ENCODE assay signal across 1 cellular context in the genomic region with DNA sequence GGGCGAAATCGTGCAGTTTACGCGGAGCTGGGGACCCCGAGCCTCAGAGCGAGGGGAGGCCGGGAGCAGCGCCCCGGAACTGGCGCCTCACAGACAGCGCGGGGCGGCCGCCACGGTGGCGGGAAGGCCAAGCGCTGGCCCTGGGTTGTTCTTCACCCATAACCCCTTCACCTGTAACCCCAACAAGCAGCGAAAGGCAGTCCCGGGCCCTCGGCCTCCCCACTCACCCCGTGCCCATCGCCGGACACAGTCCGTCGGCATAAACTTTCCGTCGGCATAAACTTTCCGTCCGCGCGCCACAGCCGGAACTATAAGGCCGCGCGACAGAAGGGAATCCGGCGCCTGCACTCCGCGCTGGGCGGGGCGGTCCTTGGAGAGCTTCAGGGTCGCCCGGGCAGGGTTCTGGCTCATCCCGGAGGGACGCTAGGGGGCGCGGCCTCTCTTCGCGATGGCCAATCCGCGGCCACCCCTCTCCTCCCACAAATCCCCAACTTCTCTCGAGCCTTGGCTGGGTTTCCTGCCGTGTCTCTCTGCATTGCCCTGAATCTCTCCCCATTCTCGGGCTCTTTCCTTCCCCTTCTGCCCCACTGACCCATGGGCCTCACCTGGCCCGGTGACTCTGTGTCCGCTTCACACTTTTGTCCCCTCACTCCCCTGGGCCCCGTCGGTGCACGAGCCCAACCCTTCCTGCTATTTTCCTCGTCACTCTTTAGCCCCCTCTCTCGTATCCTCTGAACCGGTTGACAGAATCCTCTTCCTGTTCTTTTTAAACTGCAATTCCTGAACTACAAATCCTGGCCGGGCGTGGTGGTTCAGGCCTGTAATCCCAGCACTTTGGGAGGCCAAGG.
TF ChIP-seq lines count a peak whose summit lies in the region.

A gene (minus strand): TSS at position 261 of the 848 bp plus-strand sequence. CDS start 3,751 bp downstream, outside the sequence.

TF ChIP-seq in HepG2, 621 proteins besides CTCF, POLR2A, EP300 and RAD21 (continued from another document and continues in another):
- TF ChIP-seq CHD2 (IDR thresholded peaks at IDR 0.05; ENCODE audit: low read depth, low read length), result peak; percentile 57; the same call in 1 of the 2 replicates
- peak; percentile 71 for TF ChIP-seq NFYB (CRISPR knock-in tag; IDR thresholded peaks at IDR 0.05)
- 0 out of 2 replicates have a peak, but pooled peaks have one; percentile 75 for TF ChIP-seq SMYD3 (CRISPR knock-in tag; IDR thresholded peaks at IDR 0.05)
- TF ChIP-seq, protein P1, sequence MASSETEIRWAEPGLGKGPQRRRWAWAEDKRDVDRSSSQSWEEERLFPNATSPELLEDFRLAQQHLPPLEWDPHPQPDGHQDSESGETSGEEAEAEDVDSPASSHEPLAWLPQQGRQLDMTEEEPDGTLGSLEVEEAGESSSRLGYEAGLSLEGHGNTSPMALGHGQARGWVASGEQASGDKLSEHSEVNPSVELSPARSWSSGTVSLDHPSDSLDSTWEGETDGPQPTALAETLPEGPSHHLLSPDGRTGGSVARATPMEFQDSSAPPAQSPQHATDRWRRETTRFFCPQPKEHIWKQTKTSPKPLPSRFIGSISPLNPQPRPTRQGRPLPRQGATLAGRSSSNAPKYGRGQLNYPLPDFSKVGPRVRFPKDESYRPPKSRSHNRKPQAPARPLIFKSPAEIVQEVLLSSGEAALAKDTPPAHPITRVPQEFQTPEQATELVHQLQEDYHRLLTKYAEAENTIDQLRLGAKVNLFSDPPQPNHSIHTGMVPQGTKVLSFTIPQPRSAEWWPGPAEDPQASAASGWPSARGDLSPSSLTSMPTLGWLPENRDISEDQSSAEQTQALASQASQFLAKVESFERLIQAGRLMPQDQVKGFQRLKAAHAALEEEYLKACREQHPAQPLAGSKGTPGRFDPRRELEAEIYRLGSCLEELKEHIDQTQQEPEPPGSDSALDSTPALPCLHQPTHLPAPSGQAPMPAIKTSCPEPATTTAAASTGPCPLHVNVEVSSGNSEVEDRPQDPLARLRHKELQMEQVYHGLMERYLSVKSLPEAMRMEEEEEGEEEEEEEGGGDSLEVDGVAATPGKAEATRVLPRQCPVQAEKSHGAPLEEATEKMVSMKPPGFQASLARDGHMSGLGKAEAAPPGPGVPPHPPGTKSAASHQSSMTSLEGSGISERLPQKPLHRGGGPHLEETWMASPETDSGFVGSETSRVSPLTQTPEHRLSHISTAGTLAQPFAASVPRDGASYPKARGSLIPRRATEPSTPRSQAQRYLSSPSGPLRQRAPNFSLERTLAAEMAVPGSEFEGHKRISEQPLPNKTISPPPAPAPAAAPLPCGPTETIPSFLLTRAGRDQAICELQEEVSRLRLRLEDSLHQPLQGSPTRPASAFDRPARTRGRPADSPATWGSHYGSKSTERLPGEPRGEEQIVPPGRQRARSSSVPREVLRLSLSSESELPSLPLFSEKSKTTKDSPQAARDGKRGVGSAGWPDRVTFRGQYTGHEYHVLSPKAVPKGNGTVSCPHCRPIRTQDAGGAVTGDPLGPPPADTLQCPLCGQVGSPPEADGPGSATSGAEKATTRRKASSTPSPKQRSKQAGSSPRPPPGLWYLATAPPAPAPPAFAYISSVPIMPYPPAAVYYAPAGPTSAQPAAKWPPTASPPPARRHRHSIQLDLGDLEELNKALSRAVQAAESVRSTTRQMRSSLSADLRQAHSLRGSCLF (CRISPR knock-in tag; IDR thresholded peaks at IDR 0.05; ENCODE audit: borderline replicate concordance), result no peak; the same call in 1 of the 2 replicates
- TF ChIP-seq HMGA1 (CRISPR knock-in tag; conservative IDR thresholded peaks at IDR 0.05), result no peak
- 0 out of 2 replicates have a peak, but pooled peaks have one; percentile 11 for TF ChIP-seq ZNF296 (CRISPR knock-in tag; conservative IDR thresholded peaks at IDR 0.05)
- peak; percentile 66; the same call in 1 of the 2 replicates for TF ChIP-seq ZIK1 (CRISPR knock-in tag; IDR thresholded peaks at IDR 0.05; ENCODE audit: borderline replicate concordance, low read depth)
- TF ChIP-seq, protein P2, sequence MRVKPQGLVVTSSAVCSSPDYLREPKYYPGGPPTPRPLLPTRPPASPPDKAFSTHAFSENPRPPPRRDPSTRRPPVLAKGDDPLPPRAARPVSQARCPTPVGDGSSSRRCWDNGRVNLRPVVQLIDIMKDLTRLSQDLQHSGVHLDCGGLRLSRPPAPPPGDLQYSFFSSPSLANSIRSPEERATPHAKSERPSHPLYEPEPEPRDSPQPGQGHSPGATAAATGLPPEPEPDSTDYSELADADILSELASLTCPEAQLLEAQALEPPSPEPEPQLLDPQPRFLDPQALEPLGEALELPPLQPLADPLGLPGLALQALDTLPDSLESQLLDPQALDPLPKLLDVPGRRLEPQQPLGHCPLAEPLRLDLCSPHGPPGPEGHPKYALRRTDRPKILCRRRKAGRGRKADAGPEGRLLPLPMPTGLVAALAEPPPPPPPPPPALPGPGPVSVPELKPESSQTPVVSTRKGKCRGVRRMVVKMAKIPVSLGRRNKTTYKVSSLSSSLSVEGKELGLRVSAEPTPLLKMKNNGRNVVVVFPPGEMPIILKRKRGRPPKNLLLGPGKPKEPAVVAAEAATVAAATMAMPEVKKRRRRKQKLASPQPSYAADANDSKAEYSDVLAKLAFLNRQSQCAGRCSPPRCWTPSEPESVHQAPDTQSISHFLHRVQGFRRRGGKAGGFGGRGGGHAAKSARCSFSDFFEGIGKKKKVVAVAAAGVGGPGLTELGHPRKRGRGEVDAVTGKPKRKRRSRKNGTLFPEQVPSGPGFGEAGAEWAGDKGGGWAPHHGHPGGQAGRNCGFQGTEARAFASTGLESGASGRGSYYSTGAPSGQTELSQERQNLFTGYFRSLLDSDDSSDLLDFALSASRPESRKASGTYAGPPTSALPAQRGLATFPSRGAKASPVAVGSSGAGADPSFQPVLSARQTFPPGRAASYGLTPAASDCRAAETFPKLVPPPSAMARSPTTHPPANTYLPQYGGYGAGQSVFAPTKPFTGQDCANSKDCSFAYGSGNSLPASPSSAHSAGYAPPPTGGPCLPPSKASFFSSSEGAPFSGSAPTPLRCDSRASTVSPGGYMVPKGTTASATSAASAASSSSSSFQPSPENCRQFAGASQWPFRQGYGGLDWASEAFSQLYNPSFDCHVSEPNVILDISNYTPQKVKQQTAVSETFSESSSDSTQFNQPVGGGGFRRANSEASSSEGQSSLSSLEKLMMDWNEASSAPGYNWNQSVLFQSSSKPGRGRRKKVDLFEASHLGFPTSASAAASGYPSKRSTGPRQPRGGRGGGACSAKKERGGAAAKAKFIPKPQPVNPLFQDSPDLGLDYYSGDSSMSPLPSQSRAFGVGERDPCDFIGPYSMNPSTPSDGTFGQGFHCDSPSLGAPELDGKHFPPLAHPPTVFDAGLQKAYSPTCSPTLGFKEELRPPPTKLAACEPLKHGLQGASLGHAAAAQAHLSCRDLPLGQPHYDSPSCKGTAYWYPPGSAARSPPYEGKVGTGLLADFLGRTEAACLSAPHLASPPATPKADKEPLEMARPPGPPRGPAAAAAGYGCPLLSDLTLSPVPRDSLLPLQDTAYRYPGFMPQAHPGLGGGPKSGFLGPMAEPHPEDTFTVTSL (CRISPR knock-in tag; IDR thresholded peaks at IDR 0.05; ENCODE audit: borderline replicate concordance), result peak; percentile 83; the same call in 1 of the 2 replicates
- peak; percentile 57 for TF ChIP-seq SRSF1 (optimal IDR thresholded peaks at IDR 0.05; ENCODE audit: low read depth, low read length)
- peak; percentile 82; the same call in 1 of the 2 replicates for TF ChIP-seq REPIN1 (CRISPR knock-in tag; IDR thresholded peaks at IDR 0.05; ENCODE audit: borderline replicate concordance, low read depth)
- peak; percentile 94 for TF ChIP-seq PHF20 (CRISPR knock-in tag; IDR thresholded peaks at IDR 0.05)
- peak; percentile 87; the same call in 1 of the 2 replicates for TF ChIP-seq ZKSCAN8 (CRISPR knock-in tag; IDR thresholded peaks at IDR 0.05; ENCODE audit: borderline replicate concordance)
- no peak for TF ChIP-seq TRIM24 (CRISPR knock-in tag; IDR thresholded peaks at IDR 0.05)
- no peak; the same call in 1 of the 2 replicates for TF ChIP-seq NCOA1 (CRISPR knock-in tag; IDR thresholded peaks at IDR 0.05)
- TF ChIP-seq, protein P3, sequence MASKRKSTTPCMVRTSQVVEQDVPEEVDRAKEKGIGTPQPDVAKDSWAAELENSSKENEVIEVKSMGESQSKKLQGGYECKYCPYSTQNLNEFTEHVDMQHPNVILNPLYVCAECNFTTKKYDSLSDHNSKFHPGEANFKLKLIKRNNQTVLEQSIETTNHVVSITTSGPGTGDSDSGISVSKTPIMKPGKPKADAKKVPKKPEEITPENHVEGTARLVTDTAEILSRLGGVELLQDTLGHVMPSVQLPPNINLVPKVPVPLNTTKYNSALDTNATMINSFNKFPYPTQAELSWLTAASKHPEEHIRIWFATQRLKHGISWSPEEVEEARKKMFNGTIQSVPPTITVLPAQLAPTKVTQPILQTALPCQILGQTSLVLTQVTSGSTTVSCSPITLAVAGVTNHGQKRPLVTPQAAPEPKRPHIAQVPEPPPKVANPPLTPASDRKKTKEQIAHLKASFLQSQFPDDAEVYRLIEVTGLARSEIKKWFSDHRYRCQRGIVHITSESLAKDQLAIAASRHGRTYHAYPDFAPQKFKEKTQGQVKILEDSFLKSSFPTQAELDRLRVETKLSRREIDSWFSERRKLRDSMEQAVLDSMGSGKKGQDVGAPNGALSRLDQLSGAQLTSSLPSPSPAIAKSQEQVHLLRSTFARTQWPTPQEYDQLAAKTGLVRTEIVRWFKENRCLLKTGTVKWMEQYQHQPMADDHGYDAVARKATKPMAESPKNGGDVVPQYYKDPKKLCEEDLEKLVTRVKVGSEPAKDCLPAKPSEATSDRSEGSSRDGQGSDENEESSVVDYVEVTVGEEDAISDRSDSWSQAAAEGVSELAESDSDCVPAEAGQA (IDR thresholded peaks at IDR 0.05; ENCODE audit: low read depth), result peak; percentile 61; the same call in 1 of the 2 replicates
- TF ChIP-seq, protein P3 (CRISPR knock-in tag; IDR thresholded peaks at IDR 0.05; ENCODE audit: borderline replicate concordance), result no peak
- TF ChIP-seq, protein P4, sequence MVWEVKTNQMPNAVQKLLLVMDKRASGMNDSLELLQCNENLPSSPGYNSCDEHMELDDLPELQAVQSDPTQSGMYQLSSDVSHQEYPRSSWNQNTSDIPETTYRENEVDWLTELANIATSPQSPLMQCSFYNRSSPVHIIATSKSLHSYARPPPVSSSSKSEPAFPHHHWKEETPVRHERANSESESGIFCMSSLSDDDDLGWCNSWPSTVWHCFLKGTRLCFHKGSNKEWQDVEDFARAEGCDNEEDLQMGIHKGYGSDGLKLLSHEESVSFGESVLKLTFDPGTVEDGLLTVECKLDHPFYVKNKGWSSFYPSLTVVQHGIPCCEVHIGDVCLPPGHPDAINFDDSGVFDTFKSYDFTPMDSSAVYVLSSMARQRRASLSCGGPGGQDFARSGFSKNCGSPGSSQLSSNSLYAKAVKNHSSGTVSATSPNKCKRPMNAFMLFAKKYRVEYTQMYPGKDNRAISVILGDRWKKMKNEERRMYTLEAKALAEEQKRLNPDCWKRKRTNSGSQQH (CRISPR knock-in tag; IDR thresholded peaks at IDR 0.05; ENCODE audit: low read depth), result peak; percentile 96
- TF ChIP-seq ZNF83 (CRISPR knock-in tag; IDR thresholded peaks at IDR 0.05; ENCODE audit: borderline replicate concordance), result no peak; the same call in 1 of the 2 replicates
- TF ChIP-seq, protein P5, sequence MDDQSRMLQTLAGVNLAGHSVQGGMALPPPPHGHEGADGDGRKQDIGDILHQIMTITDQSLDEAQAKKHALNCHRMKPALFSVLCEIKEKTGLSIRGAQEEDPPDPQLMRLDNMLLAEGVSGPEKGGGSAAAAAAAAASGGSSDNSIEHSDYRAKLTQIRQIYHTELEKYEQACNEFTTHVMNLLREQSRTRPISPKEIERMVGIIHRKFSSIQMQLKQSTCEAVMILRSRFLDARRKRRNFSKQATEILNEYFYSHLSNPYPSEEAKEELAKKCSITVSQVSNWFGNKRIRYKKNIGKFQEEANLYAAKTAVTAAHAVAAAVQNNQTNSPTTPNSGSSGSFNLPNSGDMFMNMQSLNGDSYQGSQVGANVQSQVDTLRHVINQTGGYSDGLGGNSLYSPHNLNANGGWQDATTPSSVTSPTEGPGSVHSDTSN (CRISPR knock-in tag; IDR thresholded peaks at IDR 0.05; ENCODE audit: borderline replicate concordance), result no peak
- TF ChIP-seq, protein P6, sequence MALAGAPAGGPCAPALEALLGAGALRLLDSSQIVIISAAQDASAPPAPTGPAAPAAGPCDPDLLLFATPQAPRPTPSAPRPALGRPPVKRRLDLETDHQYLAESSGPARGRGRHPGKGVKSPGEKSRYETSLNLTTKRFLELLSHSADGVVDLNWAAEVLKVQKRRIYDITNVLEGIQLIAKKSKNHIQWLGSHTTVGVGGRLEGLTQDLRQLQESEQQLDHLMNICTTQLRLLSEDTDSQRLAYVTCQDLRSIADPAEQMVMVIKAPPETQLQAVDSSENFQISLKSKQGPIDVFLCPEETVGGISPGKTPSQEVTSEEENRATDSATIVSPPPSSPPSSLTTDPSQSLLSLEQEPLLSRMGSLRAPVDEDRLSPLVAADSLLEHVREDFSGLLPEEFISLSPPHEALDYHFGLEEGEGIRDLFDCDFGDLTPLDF (CRISPR knock-in tag; IDR thresholded peaks at IDR 0.05), result peak; percentile 87
